ENCODE assay signal across 11 cellular contexts in the genomic region with DNA sequence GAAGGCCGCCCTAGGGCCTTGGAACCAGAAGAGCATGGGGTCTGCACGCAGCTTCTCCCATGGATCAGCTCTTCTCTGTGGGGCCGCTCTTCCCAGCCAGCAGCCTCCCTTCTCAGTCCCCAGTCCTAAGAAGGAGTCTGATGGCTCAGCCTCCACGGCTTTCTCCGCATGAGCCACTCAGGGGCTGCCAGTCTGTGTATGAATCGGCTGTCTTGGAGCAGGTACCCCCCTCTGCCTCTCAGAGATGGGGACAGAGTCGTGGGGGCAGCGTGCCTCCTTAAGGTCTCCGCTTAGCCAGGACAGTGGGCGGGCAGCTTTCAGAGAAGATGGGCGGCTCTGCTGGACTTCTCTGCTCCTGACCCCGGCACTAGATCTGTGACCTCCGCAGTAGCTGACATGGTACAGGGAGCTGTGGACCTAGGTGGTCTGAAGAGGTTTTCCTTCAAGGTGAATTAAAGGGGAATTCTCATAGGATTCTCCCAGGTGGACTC. TPM values are rescaled to one million over a fixed set of nuclear protein-coding genes. Genes with fewer than 3 reads are reported as not detected.
DNase-seq lines count a peak whose midpoint lies in the region; ATAC-seq lines count a peak whose summit lies in the region.
"Had no signal": no experiment of that assay in that cellular context is flagged by ENCODE, and none has a peak within 500 bp of the region (broad histone marks: within the 10 kb centered on the region; RNA-seq: fewer than 3 reads in every experiment).

No MANE protein-coding gene starts in this region.

- H3K27me3 Mint-ChIP-seq in activated CD4-positive, alpha-beta T cell treated with anti-CD3 and anti-CD28 coated beads, Interleukin-2, amount 10 ng/mL, durations not matched to agents 7 days and 5 days: no peaks in the 10 kb centered on the region
- H3K27me3 Mint-ChIP-seq in activated naive CD8-positive, alpha-beta T cell treated with anti-CD3 and anti-CD28 coated beads, Interleukin-2, amount 10 ng/mL, durations not matched to agents 7 days and 5 days: no peaks in the 10 kb centered on the region

- peaks cover 80% of the 10 kb centered on the region for H3K36me3 Mint-ChIP-seq in activated CD4-positive, alpha-beta T cell treated with anti-CD3 and anti-CD28 coated beads, Interleukin-2, amount 10 ng/mL, durations not matched to agents 7 days and 5 days (ENCODE audit: low read depth)
- H3K36me3 Mint-ChIP-seq in activated naive CD8-positive, alpha-beta T cell treated with anti-CD3 and anti-CD28 coated beads, Interleukin-2, amount 10 ng/mL, durations not matched to agents 7 days and 5 days: peaks cover 53% of the 10 kb centered on the region

- POLR2A ChIA-PET in activated CD4-positive, alpha-beta T cell treated with anti-CD3 and anti-CD28 coated beads, Interleukin-2, amount 10 ng/mL, durations not matched to agents 7 days and 5 days (lab: Charles Lee): interaction anchor here (2.6 kb wide), 1 partner anchor 21 kb away, joined by 19 read pairs; a partner anchor contains a TSS
- POLR2A ChIA-PET in activated naive CD8-positive, alpha-beta T cell treated with anti-CD3 and anti-CD28 coated beads, Interleukin-2, amount 10 ng/mL, durations not matched to agents 7 days and 5 days (lab: Charles Lee): interaction anchor here (1.3 to 7.7 kb wide), 6 partner anchors 10 to 159 kb away, joined by 3 to 123 read pairs (median 5); a partner anchor contains a TSS

- no peak for DNase-seq in activated CD4-positive, alpha-beta T cell treated with anti-CD3 and anti-CD28 coated beads, Interleukin-2, amount 10 ng/mL, durations not matched to agents 7 days and 5 days
- DNase-seq in activated CD4-positive, alpha-beta T cell treated with anti-CD3 and anti-CD28 coated beads, Interleukin-2, amount 50 U/mL, for 4 hours: no peak
- DNase-seq in activated naive CD8-positive, alpha-beta T cell treated with anti-CD3 and anti-CD28 coated beads, Interleukin-2, amount 10 ng/mL, durations not matched to agents 7 days and 5 days: no peak
- no peak for DNase-seq in stimulated activated naive CD8-positive, alpha-beta T cell treated with anti-CD3 and anti-CD28 coated beads, Interleukin-15, Interleukin-2, amounts not matched to agents 100 U/mL and 50 U/mL, for 24 hours
- no peak for DNase-seq in effector CD4-positive, alpha-beta T cell
- no peak for DNase-seq in NCI-H1092 treated with DMSO at 0.1 percent for 48 hours (lab: John Stamatoyannopoulos, UW)
- DNase-seq: glutamatergic neuron, NCI-H2227 treated with DMSO at 0.1 percent for 48 hours had no signal

- peak; percentile 0 for ATAC-seq in HG03064 (IDR thresholded peaks at IDR 0.05; ENCODE audit: low read depth, unreplicated experiment)
- no peak for ATAC-seq in activated naive CD8-positive, alpha-beta T cell treated with anti-CD3 and anti-CD28 coated beads, Interleukin-2, amount 10 ng/mL, durations not matched to agents 7 days and 5 days (ENCODE audit: low read depth)
- peak; percentile 2 for ATAC-seq in stimulated activated naive CD8-positive, alpha-beta T cell treated with anti-CD3 and anti-CD28 coated beads, Interleukin-15, Interleukin-2, amounts not matched to agents 100 U/mL and 50 U/mL, for 24 hours
- no peak for ATAC-seq in HG03378 (IDR thresholded peaks at IDR 0.05; ENCODE audit: unreplicated experiment)

- peak overlapping the region; percentile 67 for H3K4me3 Mint-ChIP-seq in activated CD4-positive, alpha-beta T cell treated with anti-CD3 and anti-CD28 coated beads, Interleukin-2, amount 10 ng/mL, durations not matched to agents 7 days and 5 days
- H3K4me3 Mint-ChIP-seq in activated naive CD8-positive, alpha-beta T cell treated with anti-CD3 and anti-CD28 coated beads, Interleukin-2, amount 10 ng/mL, durations not matched to agents 7 days and 5 days: peak overlapping the region; percentile 74

- CTCF ChIA-PET in activated CD4-positive, alpha-beta T cell treated with anti-CD3 and anti-CD28 coated beads, Interleukin-2, amount 10 ng/mL, durations not matched to agents 7 days and 5 days (lab: Charles Lee): interaction anchor here (0.6 to 7.9 kb wide), 15 partner anchors 11 to 1375 kb away, joined by 3 to 57 read pairs (median 4); a partner anchor contains a TSS

- H3K27ac Mint-ChIP-seq in activated CD4-positive, alpha-beta T cell treated with anti-CD3 and anti-CD28 coated beads, Interleukin-2, amount 10 ng/mL, durations not matched to agents 7 days and 5 days: peak overlapping the region; percentile 88
- H3K27ac Mint-ChIP-seq in activated naive CD8-positive, alpha-beta T cell treated with anti-CD3 and anti-CD28 coated beads, Interleukin-2, amount 10 ng/mL, durations not matched to agents 7 days and 5 days: peak overlapping the region; percentile 90

- no peaks in the 10 kb centered on the region for H3K9me3 Mint-ChIP-seq in activated CD4-positive, alpha-beta T cell treated with anti-CD3 and anti-CD28 coated beads, Interleukin-2, amount 10 ng/mL, durations not matched to agents 7 days and 5 days
- H3K9me3 Mint-ChIP-seq in activated naive CD8-positive, alpha-beta T cell treated with anti-CD3 and anti-CD28 coated beads, Interleukin-2, amount 10 ng/mL, durations not matched to agents 7 days and 5 days: no peaks in the 10 kb centered on the region

- H3K4me1 Mint-ChIP-seq in activated CD4-positive, alpha-beta T cell treated with anti-CD3 and anti-CD28 coated beads, Interleukin-2, amount 10 ng/mL, durations not matched to agents 7 days and 5 days: peaks cover 89% of the 10 kb centered on the region
- peaks cover 79% of the 10 kb centered on the region for H3K4me1 Mint-ChIP-seq in activated naive CD8-positive, alpha-beta T cell treated with anti-CD3 and anti-CD28 coated beads, Interleukin-2, amount 10 ng/mL, durations not matched to agents 7 days and 5 days

RNA-seq across cellular contexts. Expression of a gene that starts 21.6 kb away (rescaled TPM):
- total RNA-seq in activated CD4-positive, alpha-beta T cell treated with anti-CD3 and anti-CD28 coated beads, Interleukin-2, amount 10 ng/mL, durations not matched to agents 7 days and 5 days: 100 to 1,000 TPM; 121 to 138 TPM
- 100 to 1,000 TPM; 129 to 135 TPM for total RNA-seq in activated naive CD8-positive, alpha-beta T cell treated with anti-CD3 and anti-CD28 coated beads, Interleukin-2, amount 10 ng/mL, durations not matched to agents 7 days and 5 days

RNA-seq across cellular contexts. Expression of a gene that starts 49.3 kb away (rescaled TPM):
- not detected for total RNA-seq in activated CD4-positive, alpha-beta T cell treated with anti-CD3 and anti-CD28 coated beads, Interleukin-2, amount 10 ng/mL, durations not matched to agents 7 days and 5 days
- not detected for total RNA-seq in activated naive CD8-positive, alpha-beta T cell treated with anti-CD3 and anti-CD28 coated beads, Interleukin-2, amount 10 ng/mL, durations not matched to agents 7 days and 5 days
- total RNA-seq: bronchial epithelial cell had no signal

Comparison
In these comparisons a context has a peak if more than half of its experiments do, and no peak if none do; other contexts are left out.
1. ATAC-seq: peak in HG03064 (single experiment) and stimulated activated naive CD8-positive, alpha-beta T cell treated with anti-CD3 and anti-CD28 coated beads, Interleukin-15, Interleukin-2, amounts not matched to agents 100 U/mL and 50 U/mL, for 24 hours (single experiment); none in activated naive CD8-positive, alpha-beta T cell treated with anti-CD3 and anti-CD28 coated beads, Interleukin-2, amount 10 ng/mL, durations not matched to agents 7 days and 5 days (single experiment) and HG03378 (single experiment).